In genomic region chr17:31731585-31732389, GRCh38 we compare ENCODE assay signal across 6 cellular contexts.
DNase-seq lines count a peak whose midpoint lies in the region; ATAC-seq, FAIRE-seq and TF ChIP-seq lines count a peak whose summit lies in the region.
"Not testable (repeated sequence)": the region's sequence is repeated elsewhere in the genome, so short reads cannot be mapped to it uniquely, and the experiment has no call there.

No MANE protein-coding gene starts in this region.

- not testable (repeated sequence) for H3K9me3 Mint-ChIP-seq in activated CD4-positive, alpha-beta T cell treated with anti-CD3 and anti-CD28 coated beads, Interleukin-2, amount 10 ng/mL, durations not matched to agents 7 days and 5 days

- WGBS in SK-N-SH (ENCODE audit: low lambda C conversion rate), result 91% methylated on average over 7 of the region's 7 CpGs
- 43% methylated on average over 7 of the region's 7 CpGs for WGBS in HepG2 (ENCODE audit: low lambda C conversion rate)

- H3K79me2 ChIP-seq in SK-N-SH (ENCODE audit: insufficient read depth); HepG2 (ENCODE audit: insufficient read depth, low read length): not testable (repeated sequence)

- H3K4me3 Mint-ChIP-seq in activated CD4-positive, alpha-beta T cell treated with anti-CD3 and anti-CD28 coated beads, Interleukin-2, amount 10 ng/mL, durations not matched to agents 7 days and 5 days, result not testable (repeated sequence)

- H3K27ac Mint-ChIP-seq in activated CD4-positive, alpha-beta T cell treated with anti-CD3 and anti-CD28 coated beads, Interleukin-2, amount 10 ng/mL, durations not matched to agents 7 days and 5 days, result peak overlapping the region; percentile 36

- peak overlapping the region; percentile 16; the same call in 1 of the 2 replicates for H2AFZ ChIP-seq in SK-N-SH (ENCODE audit: low read depth)
- H2AFZ ChIP-seq in HepG2 (ENCODE audit: low read length), result not testable (repeated sequence)

- not testable (repeated sequence) for TF ChIP-seq RAD21 in SK-N-SH (IDR thresholded peaks at IDR 0.05; ENCODE audit: low read length); HepG2 (CRISPR knock-in tag; IDR thresholded peaks at IDR 0.05)

- not testable (repeated sequence) for H3K27ac ChIP-seq in HEK293 (ENCODE audit: extremely low read depth, low read depth, low read length); SK-N-SH (ENCODE audit: low read depth in 2 of 2, low read length in 1 of 2); HepG2 (ENCODE audit: extremely low read length, insufficient read depth, low read length)
- H3K27ac ChIP-seq in coronary artery (peak overlapping the region; percentile 33 to 54), tibial artery (peak overlapping the region; percentile 65 to 68)

- not testable (repeated sequence) for H3K27me3 ChIP-seq in SK-N-SH (ENCODE audit: insufficient read depth); HepG2 (ENCODE audit: control insufficient read depth in 1 of 2, insufficient read depth in 2 of 2, low read length in 2 of 2); tibial artery

- not testable (repeated sequence) for H3K4me1 Mint-ChIP-seq in activated CD4-positive, alpha-beta T cell treated with anti-CD3 and anti-CD28 coated beads, Interleukin-2, amount 10 ng/mL, durations not matched to agents 7 days and 5 days

- H3K9ac ChIP-seq in SK-N-SH; HepG2 (ENCODE audit: insufficient read depth, low read depth, low read length): not testable (repeated sequence)

- not testable (repeated sequence) for H3K4me2 ChIP-seq in SK-N-SH; HepG2 (ENCODE audit: low read depth, low read length)

- TF ChIP-seq CTCF in HEK293 (tag by site-specific recombination; IDR thresholded peaks at IDR 0.05); SK-N-SH (IDR thresholded peaks at IDR 0.05); coronary artery (IDR thresholded peaks at IDR 0.05); HepG2 (CRISPR knock-in tag; IDR thresholded peaks at IDR 0.05); tibial artery (IDR thresholded peaks at IDR 0.05): not testable (repeated sequence)

- not testable (repeated sequence) for DNase-seq in SK-N-SH; activated CD4-positive, alpha-beta T cell treated with anti-CD3 and anti-CD28 coated beads, Interleukin-2, amount 10 ng/mL, durations not matched to agents 7 days and 5 days; coronary artery (ENCODE audit: low spot score); HepG2 (ENCODE audit: low spot score); tibial artery

- not testable (repeated sequence) for FAIRE-seq in HepG2 (lab: Jason Lieb, UNC)

- H3F3A ChIP-seq in SK-N-SH (replicated peaks; ENCODE audit: insufficient read depth), result not testable (repeated sequence)

- ATAC-seq in HepG2, result not testable (repeated sequence)

- in situ Hi-C loops in HepG2 (cut with HindIII; ENCODE audit: extremely low pct_ligation_motif_present, low pct_unique_long_range_greater_than_20kb), result not testable (repeated sequence)

- H4K20me1 ChIP-seq in SK-N-SH (ENCODE audit: insufficient read depth); HepG2 (ENCODE audit: insufficient read depth, low read length): not testable (repeated sequence)

- POLR2A ChIA-PET in HEK293 (lab: Yijun Ruan, JAX); SK-N-SH (lab: Yijun Ruan, JAX); HepG2 (lab: Yijun Ruan, JAX): not testable (repeated sequence)
- POLR2A ChIA-PET in activated CD4-positive, alpha-beta T cell treated with anti-CD3 and anti-CD28 coated beads, Interleukin-2, amount 10 ng/mL, durations not matched to agents 7 days and 5 days (lab: Charles Lee), result interaction anchor here (0.5 kb wide), 1 partner anchor 43 kb away, joined by 3 read pairs; no protein-coding TSS in a partner anchor

- H3K27me3 Mint-ChIP-seq in activated CD4-positive, alpha-beta T cell treated with anti-CD3 and anti-CD28 coated beads, Interleukin-2, amount 10 ng/mL, durations not matched to agents 7 days and 5 days, result not testable (repeated sequence)

- not testable (repeated sequence) for H3K4me3 ChIP-seq in HEK293 (ENCODE audit: low read depth, low read length); SK-N-SH (ENCODE audit: low read depth in 2 of 2, low read length in 1 of 2); coronary artery; HepG2 (replicated peaks in 1 of 3; ENCODE audit: insufficient read depth in 1 of 3, low read depth in 2 of 3, low read length in 3 of 3); tibial artery

- H3K4me1 ChIP-seq in HEK293 (ENCODE audit: control insufficient read depth, insufficient read depth, low read length); SK-N-SH (ENCODE audit: control insufficient read depth in 1 of 2, insufficient read depth in 2 of 2, low read depth in 1 of 2, low read length in 1 of 2); HepG2 (ENCODE audit: insufficient read depth, low read length): not testable (repeated sequence)
- peaks cover 0 to 28% (median 13%) of the 10 kb centered on the region in 4 donors for H3K4me1 ChIP-seq in tibial artery

- not testable (repeated sequence) for H3K9me2 ChIP-seq in SK-N-SH

- not testable (repeated sequence) for TF ChIP-seq POLR2A in HepG2 (IDR thresholded peaks at IDR 0.05; ENCODE audit: insufficient read depth in 1 of 2, low read depth in 2 of 2, low read length in 2 of 2)

- BruUV-seq in HepG2 (replicated peaks; lab: Mats Ljungman, UMichigan), result not testable (repeated sequence)

- CTCF ChIA-PET in HEK293 (lab: Yijun Ruan, JAX), result interaction anchor here (0.6 to 0.7 kb wide), 2 partner anchors 200 to 668 kb away, joined by 3 read pairs; no protein-coding TSS in a partner anchor
- CTCF ChIA-PET in SK-N-SH (lab: Yijun Ruan, JAX), result interaction anchor here (1.2 kb wide), 1 partner anchor 29 kb away, joined by 3 read pairs; no protein-coding TSS in a partner anchor
- CTCF ChIA-PET in activated CD4-positive, alpha-beta T cell treated with anti-CD3 and anti-CD28 coated beads, Interleukin-2, amount 10 ng/mL, durations not matched to agents 7 days and 5 days (lab: Charles Lee), result interaction anchor here (0.5 to 1.2 kb wide), 2 partner anchors 11 to 377 kb away, joined by 3 to 4 read pairs; no protein-coding TSS in a partner anchor
- CTCF ChIA-PET in HepG2 (lab: Yijun Ruan, JAX; ENCODE audit: low intra/inter-chr PET ratio, low total read pairs), result not testable (repeated sequence)

- not testable (repeated sequence) for TF ChIP-seq EP300 in SK-N-SH (IDR thresholded peaks at IDR 0.05; ENCODE audit: borderline replicate concordance in 1 of 2, low read depth in 1 of 2, low read length in 1 of 2); HepG2 (IDR thresholded peaks at IDR 0.05; ENCODE audit: low read depth in 2 of 2, low read length in 2 of 2); HepG2 (CRISPR knock-in tag; IDR thresholded peaks at IDR 0.05; ENCODE audit: borderline replicate concordance)

- H3K36me3 ChIP-seq in HEK293 (ENCODE audit: control insufficient read depth in 2 of 2, insufficient read depth in 1 of 2, low read length in 2 of 2); SK-N-SH (replicated peaks in 1 of 2; ENCODE audit: control insufficient read depth in 1 of 2, insufficient read depth in 2 of 2, low read length in 1 of 2); HepG2 (replicated peaks in 1 of 2; ENCODE audit: control insufficient read depth in 1 of 2, insufficient read depth in 2 of 2, low read length in 2 of 2); tibial artery: not testable (repeated sequence)

- intact Hi-C loops in HepG2 (cut with micrococcal nuclease; ENCODE audit: unreplicated experiment), result not testable (repeated sequence)
- intact Hi-C loops in tibial artery (cut with DNase I; ENCODE audit: low total_unique reads), result loop anchor here (5.0 kb wide), 1 partner anchor 39 kb away; no protein-coding TSS in a partner anchor

- H3K36me3 Mint-ChIP-seq in activated CD4-positive, alpha-beta T cell treated with anti-CD3 and anti-CD28 coated beads, Interleukin-2, amount 10 ng/mL, durations not matched to agents 7 days and 5 days (ENCODE audit: low read depth), result not testable (repeated sequence)

- H3K9me3 ChIP-seq in HEK293 (ENCODE audit: control insufficient read depth, insufficient read depth, low read depth, low read length); SK-N-SH; HepG2 (ENCODE audit: low read length); tibial artery: not testable (repeated sequence)

TF ChIP-seq in HEK293, 187 proteins besides CTCF, POLR2A, EP300 and RAD21:
- peak; percentile 56 for TF ChIP-seq SP2 (tag by site-specific recombination; IDR thresholded peaks at IDR 0.05)
TF ChIP-seq in HEK293: peak in this region for 1; not testable (repeated sequence) for 186.

TF ChIP-seq in HepG2, 621 proteins besides CTCF, POLR2A, EP300 and RAD21:
- TF ChIP-seq MAFK (conservative IDR thresholded peaks at IDR 0.05 in 1 of 2, IDR thresholded peaks at IDR 0.05 in 1 of 2; ENCODE audit: low read length in 2 of 2) (peak in 1 of 2 experiments; percentile 33; a peak in 1 of 4 replicates), NFYC (CRISPR knock-in tag; IDR thresholded peaks at IDR 0.05) (peak; percentile 43; the same call in 1 of the 2 replicates), MAFF (IDR thresholded peaks at IDR 0.05; ENCODE audit: low read depth, low read length) (peak; percentile 19; the same call in 1 of the 2 replicates), NFYB (CRISPR knock-in tag; IDR thresholded peaks at IDR 0.05) (peak; percentile 58; the same call in 1 of the 2 replicates)
